3 cellular contexts compared by ENCODE assay signal in the genomic region with DNA sequence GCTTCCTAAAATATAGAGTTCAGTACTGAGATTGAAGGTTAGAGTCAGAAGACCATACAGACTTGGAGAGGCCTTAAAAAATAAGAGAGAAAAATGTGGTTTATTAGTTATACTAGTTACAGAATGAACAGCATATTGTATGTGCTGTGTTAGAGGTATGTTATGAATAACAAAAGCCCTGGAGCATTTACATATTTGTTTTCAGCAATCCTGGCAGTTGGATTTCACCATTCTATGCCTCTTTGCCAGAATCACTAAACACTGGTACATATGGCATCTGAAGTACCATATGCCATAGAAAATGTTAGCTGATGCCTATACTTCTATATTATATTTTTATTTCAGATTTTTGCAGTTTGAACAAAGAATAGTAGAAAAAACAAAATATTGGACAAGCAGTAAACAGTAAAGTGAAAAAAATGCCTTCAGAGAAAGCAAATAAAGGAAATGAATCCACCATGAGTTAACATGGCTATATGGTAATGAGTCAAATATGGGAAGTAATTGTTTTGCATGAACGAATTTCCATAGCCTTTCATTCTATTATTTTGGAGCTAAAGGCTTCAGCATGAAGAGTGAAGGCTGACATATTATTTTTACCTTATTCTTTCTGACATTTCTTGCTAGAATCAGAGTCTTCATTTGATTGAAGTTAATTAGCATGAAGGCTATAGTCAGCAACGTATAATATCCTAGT.
TF ChIP-seq lines count a peak whose summit lies in the region.

No MANE protein-coding gene starts in this region.

TF ChIP-seq in SK-N-SH, 30 proteins besides CTCF, POLR2A, EP300 and RAD21:
- TF ChIP-seq, protein P1, sequence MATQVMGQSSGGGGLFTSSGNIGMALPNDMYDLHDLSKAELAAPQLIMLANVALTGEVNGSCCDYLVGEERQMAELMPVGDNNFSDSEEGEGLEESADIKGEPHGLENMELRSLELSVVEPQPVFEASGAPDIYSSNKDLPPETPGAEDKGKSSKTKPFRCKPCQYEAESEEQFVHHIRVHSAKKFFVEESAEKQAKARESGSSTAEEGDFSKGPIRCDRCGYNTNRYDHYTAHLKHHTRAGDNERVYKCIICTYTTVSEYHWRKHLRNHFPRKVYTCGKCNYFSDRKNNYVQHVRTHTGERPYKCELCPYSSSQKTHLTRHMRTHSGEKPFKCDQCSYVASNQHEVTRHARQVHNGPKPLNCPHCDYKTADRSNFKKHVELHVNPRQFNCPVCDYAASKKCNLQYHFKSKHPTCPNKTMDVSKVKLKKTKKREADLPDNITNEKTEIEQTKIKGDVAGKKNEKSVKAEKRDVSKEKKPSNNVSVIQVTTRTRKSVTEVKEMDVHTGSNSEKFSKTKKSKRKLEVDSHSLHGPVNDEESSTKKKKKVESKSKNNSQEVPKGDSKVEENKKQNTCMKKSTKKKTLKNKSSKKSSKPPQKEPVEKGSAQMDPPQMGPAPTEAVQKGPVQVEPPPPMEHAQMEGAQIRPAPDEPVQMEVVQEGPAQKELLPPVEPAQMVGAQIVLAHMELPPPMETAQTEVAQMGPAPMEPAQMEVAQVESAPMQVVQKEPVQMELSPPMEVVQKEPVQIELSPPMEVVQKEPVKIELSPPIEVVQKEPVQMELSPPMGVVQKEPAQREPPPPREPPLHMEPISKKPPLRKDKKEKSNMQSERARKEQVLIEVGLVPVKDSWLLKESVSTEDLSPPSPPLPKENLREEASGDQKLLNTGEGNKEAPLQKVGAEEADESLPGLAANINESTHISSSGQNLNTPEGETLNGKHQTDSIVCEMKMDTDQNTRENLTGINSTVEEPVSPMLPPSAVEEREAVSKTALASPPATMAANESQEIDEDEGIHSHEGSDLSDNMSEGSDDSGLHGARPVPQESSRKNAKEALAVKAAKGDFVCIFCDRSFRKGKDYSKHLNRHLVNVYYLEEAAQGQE (IDR thresholded peaks at IDR 0.05; ENCODE audit: low read depth, low read length), result no peak
- TF ChIP-seq NRF1 (IDR thresholded peaks at IDR 0.05; ENCODE audit: low read depth, low read length) (no peak), GABPA (IDR thresholded peaks at IDR 0.05; ENCODE audit: low read depth) (no peak)
- TF ChIP-seq, protein P2, sequence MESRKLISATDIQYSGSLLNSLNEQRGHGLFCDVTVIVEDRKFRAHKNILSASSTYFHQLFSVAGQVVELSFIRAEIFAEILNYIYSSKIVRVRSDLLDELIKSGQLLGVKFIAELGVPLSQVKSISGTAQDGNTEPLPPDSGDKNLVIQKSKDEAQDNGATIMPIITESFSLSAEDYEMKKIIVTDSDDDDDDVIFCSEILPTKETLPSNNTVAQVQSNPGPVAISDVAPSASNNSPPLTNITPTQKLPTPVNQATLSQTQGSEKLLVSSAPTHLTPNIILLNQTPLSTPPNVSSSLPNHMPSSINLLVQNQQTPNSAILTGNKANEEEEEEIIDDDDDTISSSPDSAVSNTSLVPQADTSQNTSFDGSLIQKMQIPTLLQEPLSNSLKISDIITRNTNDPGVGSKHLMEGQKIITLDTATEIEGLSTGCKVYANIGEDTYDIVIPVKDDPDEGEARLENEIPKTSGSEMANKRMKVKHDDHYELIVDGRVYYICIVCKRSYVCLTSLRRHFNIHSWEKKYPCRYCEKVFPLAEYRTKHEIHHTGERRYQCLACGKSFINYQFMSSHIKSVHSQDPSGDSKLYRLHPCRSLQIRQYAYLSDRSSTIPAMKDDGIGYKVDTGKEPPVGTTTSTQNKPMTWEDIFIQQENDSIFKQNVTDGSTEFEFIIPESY (IDR thresholded peaks at IDR 0.05; ENCODE audit: borderline replicate concordance, low read depth), result no peak

TF ChIP-seq in SK-N-SH treated with all-trans-retinoic acid at 6 μM for 48 hours, 23 proteins besides CTCF, POLR2A, EP300 and RAD21:
- TF ChIP-seq, protein P3, sequence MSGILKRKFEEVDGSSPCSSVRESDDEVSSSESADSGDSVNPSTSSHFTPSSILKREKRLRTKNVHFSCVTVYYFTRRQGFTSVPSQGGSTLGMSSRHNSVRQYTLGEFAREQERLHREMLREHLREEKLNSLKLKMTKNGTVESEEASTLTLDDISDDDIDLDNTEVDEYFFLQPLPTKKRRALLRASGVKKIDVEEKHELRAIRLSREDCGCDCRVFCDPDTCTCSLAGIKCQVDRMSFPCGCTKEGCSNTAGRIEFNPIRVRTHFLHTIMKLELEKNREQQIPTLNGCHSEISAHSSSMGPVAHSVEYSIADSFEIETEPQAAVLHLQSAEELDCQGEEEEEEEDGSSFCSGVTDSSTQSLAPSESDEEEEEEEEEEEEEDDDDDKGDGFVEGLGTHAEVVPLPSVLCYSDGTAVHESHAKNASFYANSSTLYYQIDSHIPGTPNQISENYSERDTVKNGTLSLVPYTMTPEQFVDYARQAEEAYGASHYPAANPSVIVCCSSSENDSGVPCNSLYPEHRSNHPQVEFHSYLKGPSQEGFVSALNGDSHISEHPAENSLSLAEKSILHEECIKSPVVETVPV (CRISPR knock-in tag; IDR thresholded peaks at IDR 0.05), result no peak
- TF ChIP-seq, protein P4, sequence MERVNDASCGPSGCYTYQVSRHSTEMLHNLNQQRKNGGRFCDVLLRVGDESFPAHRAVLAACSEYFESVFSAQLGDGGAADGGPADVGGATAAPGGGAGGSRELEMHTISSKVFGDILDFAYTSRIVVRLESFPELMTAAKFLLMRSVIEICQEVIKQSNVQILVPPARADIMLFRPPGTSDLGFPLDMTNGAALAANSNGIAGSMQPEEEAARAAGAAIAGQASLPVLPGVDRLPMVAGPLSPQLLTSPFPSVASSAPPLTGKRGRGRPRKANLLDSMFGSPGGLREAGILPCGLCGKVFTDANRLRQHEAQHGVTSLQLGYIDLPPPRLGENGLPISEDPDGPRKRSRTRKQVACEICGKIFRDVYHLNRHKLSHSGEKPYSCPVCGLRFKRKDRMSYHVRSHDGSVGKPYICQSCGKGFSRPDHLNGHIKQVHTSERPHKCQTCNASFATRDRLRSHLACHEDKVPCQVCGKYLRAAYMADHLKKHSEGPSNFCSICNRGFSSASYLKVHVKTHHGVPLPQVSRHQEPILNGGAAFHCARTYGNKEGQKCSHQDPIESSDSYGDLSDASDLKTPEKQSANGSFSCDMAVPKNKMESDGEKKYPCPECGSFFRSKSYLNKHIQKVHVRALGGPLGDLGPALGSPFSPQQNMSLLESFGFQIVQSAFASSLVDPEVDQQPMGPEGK (CRISPR knock-in tag; IDR thresholded peaks at IDR 0.05; ENCODE audit: borderline replicate concordance), result no peak
- TF ChIP-seq SNAI2 (CRISPR knock-in tag; IDR thresholded peaks at IDR 0.05) (no peak), ARNTL (CRISPR knock-in tag; IDR thresholded peaks at IDR 0.05; ENCODE audit: borderline replicate concordance, low read depth) (no peak), ZNF8 (CRISPR knock-in tag; IDR thresholded peaks at IDR 0.05) (no peak)

TF ChIP-seq in neural cell, 6 proteins besides CTCF, POLR2A, EP300 and RAD21 (continued from another document):
- TF ChIP-seq MXI1 (conservative IDR thresholded peaks at IDR 0.05; ENCODE audit: poor library complexity, severe bottlenecking), result no peak
- no peak for TF ChIP-seq TAF1 (IDR thresholded peaks at IDR 0.05; ENCODE audit: low read depth)
- TF ChIP-seq POLR2AphosphoS5 (IDR thresholded peaks at IDR 0.05), result peak; percentile 8
- TF ChIP-seq SMC3 (conservative IDR thresholded peaks at IDR 0.05; ENCODE audit: poor library complexity), result no peak
